Comparison of ENCODE assay signal across 10 cellular contexts in the genomic region with DNA sequence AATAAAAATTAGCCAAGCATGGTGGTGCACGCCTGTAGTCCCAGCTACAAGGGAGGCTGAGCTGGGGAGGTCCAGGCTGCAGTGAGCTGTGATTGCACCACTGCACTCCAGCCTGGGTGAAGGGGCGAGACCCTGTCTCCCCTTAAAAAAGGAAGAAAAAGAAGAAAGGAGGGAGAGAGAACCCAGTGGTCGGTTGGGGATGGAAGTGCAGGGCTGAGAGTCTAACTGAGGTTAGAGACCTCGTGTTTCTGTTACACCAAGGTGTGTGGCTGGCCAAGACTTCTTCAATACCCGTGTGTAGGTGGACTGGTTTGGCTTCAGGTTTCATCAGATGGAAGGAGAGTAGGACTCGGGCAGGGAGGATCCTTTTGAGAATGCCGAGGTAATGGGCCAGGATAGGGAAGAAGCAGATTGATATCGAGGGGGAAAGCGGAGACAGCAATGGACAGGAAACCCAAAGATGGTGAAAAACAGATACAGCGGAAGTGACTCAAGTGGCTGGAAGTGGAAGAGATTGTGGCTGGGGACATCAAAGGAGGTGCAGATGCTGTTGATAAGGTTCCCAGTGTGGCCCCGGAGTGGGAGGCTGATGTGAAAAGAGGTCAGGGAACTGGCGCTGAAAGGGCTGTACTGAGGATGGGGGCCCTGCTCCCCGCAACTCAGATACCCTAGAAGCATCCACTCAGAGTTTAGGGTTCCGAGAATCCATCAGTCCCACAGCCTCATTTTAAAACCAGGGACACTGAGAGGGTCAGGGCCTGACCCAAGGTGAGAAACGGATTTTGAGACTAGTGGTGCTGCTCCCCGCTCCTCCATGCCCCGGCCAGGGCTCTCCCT. TPM values are rescaled to one million over a fixed set of nuclear protein-coding genes. Genes with fewer than 3 reads are reported as not detected.
DNase-seq lines count a peak whose midpoint lies in the region; ATAC-seq, FAIRE-seq and TF ChIP-seq lines count a peak whose summit lies in the region.
"Had no signal": no experiment of that assay in that cellular context is flagged by ENCODE, and none has a peak within 500 bp of the region (broad histone marks: within the 10 kb centered on the region; RNA-seq: fewer than 3 reads in every experiment).

No MANE protein-coding gene starts in this region.

- peak; percentile 87 for FAIRE-seq in K562 (lab: Jason Lieb, UNC)
- FAIRE-seq: G401.6 had no signal

- POLR2A ChIA-PET in CD4-positive, alpha-beta T cell (lab: Charles Lee), result no interaction called here
- POLR2A ChIA-PET in K562 (lab: Yijun Ruan, JAX) (interaction anchor here (0.6 to 0.7 kb wide), 2 partner anchors 192 to 307 kb away, joined by 3 to 4 read pairs; no protein-coding TSS in a partner anchor), HEK293T (lab: Yijun Ruan, JAX) (no interaction called here)

- H3K4me3 Mint-ChIP-seq in CD4-positive, alpha-beta T cell, result peak overlapping the region; percentile 83
- H3K4me3 Mint-ChIP-seq in progenitor cell of endocrine pancreas (ENCODE audit: low read depth), result peak overlapping the region; percentile 64

- no TSS peak for BruUV-seq in K562 (replicated peaks; lab: Mats Ljungman, UMichigan)

- H3K79me2 ChIP-seq in K562 (ENCODE audit: control insufficient read depth, insufficient read depth, low read length), result peaks cover 39% of the 10 kb centered on the region

- peaks cover 5% of the 10 kb centered on the region; the same call in 1 of the 3 replicates for H3K36me3 ChIP-seq in K562 (ENCODE audit: control insufficient read depth, insufficient read depth, low read length)
- H3K36me3 ChIP-seq: SJSA1 had no signal

- peak; percentile 96 for TF ChIP-seq EP300 in K562 (IDR thresholded peaks at IDR 0.05; ENCODE audit: low read length)

- H3K9me3 Mint-ChIP-seq in CD4-positive, alpha-beta T cell, result no peaks in the 10 kb centered on the region
- no peaks in the 10 kb centered on the region for H3K9me3 Mint-ChIP-seq in progenitor cell of endocrine pancreas (ENCODE audit: low read depth)

- no peaks in the 10 kb centered on the region for H4K20me1 ChIP-seq in K562 (replicated peaks; ENCODE audit: control insufficient read depth, insufficient read depth, low read length)

- intact Hi-C loops in CD4-positive, alpha-beta T cell (cut with DNase I, micrococcal nuclease), result no loop called here
- intact Hi-C loops in K562 (cut with micrococcal nuclease), result loop anchor here (2.0 kb wide), 1 partner anchor 20 kb away; no protein-coding TSS in a partner anchor

- ATAC-seq in CD4-positive, alpha-beta T cell (ENCODE audit: poor library complexity), result peak; percentile 68
- ATAC-seq in K562, result peak; percentile 58

- H3K4me1 ChIP-seq in K562 (replicated peaks in 1 of 2; ENCODE audit: control insufficient read depth in 2 of 2, insufficient read depth in 2 of 2, low read length in 2 of 2), result peaks cover 60 to 64% of the 10 kb centered on the region in 2 experiments
- H3K4me1 ChIP-seq: SJSA1 had no signal

- H3K4me1 Mint-ChIP-seq in CD4-positive, alpha-beta T cell (ENCODE audit: low read depth), result peaks cover 48% of the 10 kb centered on the region
- peaks cover 38% of the 10 kb centered on the region for H3K4me1 Mint-ChIP-seq in progenitor cell of endocrine pancreas (ENCODE audit: low read depth)

- no peaks in the 10 kb centered on the region for H3K36me3 Mint-ChIP-seq in CD4-positive, alpha-beta T cell (ENCODE audit: low read depth)
- H3K36me3 Mint-ChIP-seq in progenitor cell of endocrine pancreas (ENCODE audit: insufficient read depth), result no peaks in the 10 kb centered on the region

- no peaks in the 10 kb centered on the region for H3K27me3 Mint-ChIP-seq in CD4-positive, alpha-beta T cell
- peaks cover 25% of the 10 kb centered on the region for H3K27me3 Mint-ChIP-seq in progenitor cell of endocrine pancreas

- 9% methylated on average over 17 of the region's 17 CpGs for WGBS in K562 (ENCODE audit: insufficient coverage, low coverage, missing lambda C conversion rate)

- H2AFZ ChIP-seq in K562 (ENCODE audit: low read depth, low read length), result peak overlapping the region; percentile 95

- peak; percentile 20 to 49 (median 39) for DNase-seq in CD4-positive, alpha-beta T cell
- DNase-seq in T-helper 2 cell (peak in 4 of 5 experiments; percentile 30 to 80 (median 64)), K562 (ENCODE audit: extremely low read depth in 1 of 4, low spot score in 3 of 4) (peak; percentile 74 to 93 (median 78)), progenitor cell of endocrine pancreas (ENCODE audit: low spot score, unreplicated experiment) (no peak), amygdala (lab: John Stamatoyannopoulos, UW) (no peak), kidney glomerular epithelial cell (lab: John Stamatoyannopoulos, UW) (no peak), HEK293T (ENCODE audit: extremely low spot score) (no peak), NCI-H1436 treated with DMSO at 0.1 percent for 48 hours (lab: John Stamatoyannopoulos, UW) (no peak)

- no peaks in the 10 kb centered on the region for H3K27me3 ChIP-seq in CD4-positive, alpha-beta T cell (ENCODE audit: control insufficient read depth, insufficient read depth, low read length)
- H3K27me3 ChIP-seq in K562 (ENCODE audit: control insufficient read depth in 2 of 2, insufficient read depth in 2 of 2, low read length in 2 of 2), result no peaks in the 10 kb centered on the region

- H3K9ac ChIP-seq in K562 (ENCODE audit: insufficient read depth in 1 of 2, low read depth in 2 of 2, low read length in 2 of 2), result peak overlapping the region; percentile 89 to 91

- H3K9me3 ChIP-seq in CD4-positive, alpha-beta T cell (ENCODE audit: control insufficient read depth, low read length), result no peaks in the 10 kb centered on the region
- H3K9me3 ChIP-seq in K562 (replicated peaks; ENCODE audit: control insufficient read depth, insufficient read depth, low read depth, low read length), result no peaks in the 10 kb centered on the region
- H3K9me3 ChIP-seq: SJSA1 had no signal

- peak; percentile 75 for TF ChIP-seq POLR2A in K562 (conservative IDR thresholded peaks at IDR 0.05)

- H3K27ac Mint-ChIP-seq in CD4-positive, alpha-beta T cell, result peak overlapping the region; percentile 79
- no peak overlapping the region for H3K27ac Mint-ChIP-seq in progenitor cell of endocrine pancreas

- peak overlapping the region; percentile 74 for H3K4me3 ChIP-seq in K562
- H3K4me3 ChIP-seq: SJSA1 had no signal

- peak overlapping the region; percentile 87 for H3K4me2 ChIP-seq in K562 (ENCODE audit: insufficient read depth, low read length)

- H3K9me1 ChIP-seq in K562 (ENCODE audit: control insufficient read depth, insufficient read depth, low read length), result no peaks in the 10 kb centered on the region

- TF ChIP-seq CTCF in CD4-positive, alpha-beta T cell (IDR thresholded peaks at IDR 0.05), result no peak
- TF ChIP-seq CTCF in K562 (IDR thresholded peaks at IDR 0.05 in 2 of 3, conservative IDR thresholded peaks at IDR 0.05 in 1 of 3; ENCODE audit: insufficient read depth in 2 of 3, low read depth in 1 of 3, low read length in 3 of 3), result no peak
- TF ChIP-seq CTCF in progenitor cell of endocrine pancreas (IDR thresholded peaks at IDR 0.05; ENCODE audit: unreplicated experiment), result no peak

- CTCF ChIA-PET in CD4-positive, alpha-beta T cell (lab: Charles Lee), result no interaction called here
- CTCF ChIA-PET in K562 (lab: Yijun Ruan, JAX; ENCODE audit: low intra/inter-chr PET ratio) (no interaction called here), HEK293T (lab: Yijun Ruan, JAX) (no interaction called here)

- no peak for TF ChIP-seq RAD21 in K562 (CRISPR knock-in tag; conservative IDR thresholded peaks at IDR 0.05 in 1 of 2, IDR thresholded peaks at IDR 0.05 in 1 of 2)

- no peak overlapping the region for H3K27ac ChIP-seq in CD4-positive, alpha-beta T cell (ENCODE audit: low read depth, low read length)
- H3K27ac ChIP-seq in K562 (ENCODE audit: extremely low read depth, low read depth, low read length), result peak overlapping the region; percentile 95
- H3K27ac ChIP-seq: SJSA1 had no signal

- in situ Hi-C loops in K562 (cut with MboI), result no loop called here

RNA-seq across cellular contexts. Expression of gene UBXN10, which starts 0.7 kb away (rescaled TPM):
- total RNA-seq in CD4-positive, alpha-beta T cell, result under 1 TPM; 0.22 to 0.44 TPM
- total RNA-seq in K562 (2011; cell fraction: chromatin; rRNA removed; ENCODE audit: low replicate concordance), result 10.5 and 11.6 TPM in 2 replicates
- 7.2 and 9.2 TPM in 2 replicates for total RNA-seq in K562 (2011; cell fraction: nucleolus; rRNA removed)
- total RNA-seq in K562 (2011; cell fraction: nucleoplasm; rRNA removed), result 8.0 and 8.2 TPM in 2 replicates
- total RNA-seq in K562 (2014; rRNA removed) (11.3 and 12.4 TPM in 2 replicates), K562 (2014; rRNA removed; fragmentation: Illumina TruSeq; extraction: Trizol) (15.8 and 18.7 TPM in 2 replicates), K562 (2015; rRNA removed; fragmentation: Illumina TruSeq; extraction: Trizol) (12.5 and 13.7 TPM in 2 replicates), K562 (2021) (13.1 and 16.2 TPM in 2 replicates), progenitor cell of endocrine pancreas (2.8 and 3.1 TPM in 2 replicates)
- polyA plus RNA-seq in K562 (2011; rRNA removed) (4.8 and 10.7 TPM in 2 replicates), K562 (2014; fragmentation: Illumina TruSeq; extraction: Trizol) (17.7 and 18.7 TPM in 2 replicates), K562 (2014; fragmentation: Nextera tagmentation; extraction: Ambion mirVana) (10 to 100 TPM; 12.3 to 13.6 TPM), K562 (2014; rRNA removed) (10.8 and 11.9 TPM in 2 replicates)
- 4.4 and 8.8 TPM in 2 replicates for polyA plus RNA-seq in K562 (2011; cell fraction: cytosol; rRNA removed)
- polyA plus RNA-seq in K562 (2011; cell fraction: nucleus; rRNA removed), result 5.2 and 10.7 TPM in 2 replicates
- 16.6 and 26.2 TPM in 2 replicates for polyA plus RNA-seq in K562 (2012)
- 7.4 and 13.2 TPM in 2 replicates for polyA minus RNA-seq in K562 (2011; rRNA and poly(A)+ RNA removed)
- 1.0 and 4.5 TPM in 2 replicates for polyA minus RNA-seq in K562 (2011; cell fraction: cytosol; rRNA and poly(A)+ RNA removed)
- polyA minus RNA-seq in K562 (2011; cell fraction: nucleus; rRNA and poly(A)+ RNA removed), result 7.7 and 9.2 TPM in 2 replicates
- total RNA-seq: SJSA1 had no signal

RNA-seq across cellular contexts. Expression of gene PLA2G2C, which starts 1.1 kb away (rescaled TPM):
- not detected for total RNA-seq in CD4-positive, alpha-beta T cell
- total RNA-seq in K562 (2011; cell fraction: chromatin; rRNA removed; ENCODE audit: low replicate concordance), result 0.70 and 0.72 TPM in 2 replicates
- 0.50 and 0.53 TPM in 2 replicates for total RNA-seq in K562 (2011; cell fraction: nucleolus; rRNA removed)
- 0.95 and 1.5 TPM in 2 replicates for total RNA-seq in K562 (2011; cell fraction: nucleoplasm; rRNA removed)
- total RNA-seq in K562 (2014; rRNA removed) (0.08 and 0.18 TPM in 2 replicates), K562 (2014; rRNA removed; fragmentation: Illumina TruSeq; extraction: Trizol) (0.06 and 0.15 TPM in 2 replicates), K562 (2015; rRNA removed; fragmentation: Illumina TruSeq; extraction: Trizol) (0.14 and 0.19 TPM in 2 replicates), K562 (2021) (0.13 and 0.29 TPM in 2 replicates), progenitor cell of endocrine pancreas (not detected in 2 replicates)
- polyA plus RNA-seq in K562 (2011; rRNA removed) (0.15 and 0.26 TPM in 2 replicates), K562 (2014; fragmentation: Illumina TruSeq; extraction: Trizol) (0.14 and 0.49 TPM in 2 replicates), K562 (2014; fragmentation: Nextera tagmentation; extraction: Ambion mirVana) (under 1 TPM; 0.21 to 0.48 TPM), K562 (2014; rRNA removed) (0.21 and 0.32 TPM in 2 replicates)
- 0.12 and 0.98 TPM in 2 replicates for polyA plus RNA-seq in K562 (2011; cell fraction: cytosol; rRNA removed)
- 0.18 and 0.41 TPM in 2 replicates for polyA plus RNA-seq in K562 (2011; cell fraction: nucleus; rRNA removed)
- 0.35 and 1.8 TPM in 2 replicates for polyA plus RNA-seq in K562 (2012)
- 0.27 and 0.32 TPM in 2 replicates for polyA minus RNA-seq in K562 (2011; rRNA and poly(A)+ RNA removed)
- not detected in 2 replicates for polyA minus RNA-seq in K562 (2011; cell fraction: cytosol; rRNA and poly(A)+ RNA removed)
- 0.11 and 0.13 TPM in 2 replicates for polyA minus RNA-seq in K562 (2011; cell fraction: nucleus; rRNA and poly(A)+ RNA removed)
- total RNA-seq: SJSA1 had no signal

RNA-seq across cellular contexts. Expression of gene PLA2G2F, which starts 46.1 kb away (rescaled TPM):
- not detected for total RNA-seq in CD4-positive, alpha-beta T cell
- not detected in 2 replicates for total RNA-seq in K562 (2011; cell fraction: chromatin; rRNA removed; ENCODE audit: low replicate concordance)
- total RNA-seq in K562 (2011; cell fraction: nucleolus; rRNA removed), result not detected in 2 replicates
- not detected in 2 replicates for total RNA-seq in K562 (2011; cell fraction: nucleoplasm; rRNA removed)
- total RNA-seq in K562 (2014; rRNA removed) (not detected in 2 replicates), K562 (2014; rRNA removed; fragmentation: Illumina TruSeq; extraction: Trizol) (not detected in 2 replicates), K562 (2015; rRNA removed; fragmentation: Illumina TruSeq; extraction: Trizol) (not detected in 2 replicates), K562 (2021) (not detected in 2 replicates), progenitor cell of endocrine pancreas (not detected in 2 replicates)
- polyA plus RNA-seq in K562 (2011; rRNA removed) (not detected in 2 replicates), K562 (2014; fragmentation: Illumina TruSeq; extraction: Trizol) (not detected in 2 replicates), K562 (2014; fragmentation: Nextera tagmentation; extraction: Ambion mirVana) (not detected), K562 (2014; rRNA removed) (not detected in 2 replicates)
- not detected in 2 replicates for polyA plus RNA-seq in K562 (2011; cell fraction: cytosol; rRNA removed)
- not detected in 2 replicates for polyA plus RNA-seq in K562 (2011; cell fraction: nucleus; rRNA removed)
- 0.08 TPM in 1 of 2 replicates, not detected in the other for polyA plus RNA-seq in K562 (2012)
- not detected in 2 replicates for polyA minus RNA-seq in K562 (2011; rRNA and poly(A)+ RNA removed)
- not detected in 2 replicates for polyA minus RNA-seq in K562 (2011; cell fraction: cytosol; rRNA and poly(A)+ RNA removed)
- polyA minus RNA-seq in K562 (2011; cell fraction: nucleus; rRNA and poly(A)+ RNA removed), result not detected in 2 replicates
- total RNA-seq: SJSA1 had no signal

Comparison
In these comparisons a context has a peak if more than half of its experiments do, and no peak if none do; other contexts are left out.
1. DNase-seq: peak in CD4-positive, alpha-beta T cell (10 of 10), T-helper 2 cell (4 of 5) and K562 (4 of 4); none in progenitor cell of endocrine pancreas (single experiment), amygdala (0 of 56), kidney glomerular epithelial cell (single experiment), HEK293T (single experiment) and NCI-H1436 treated with DMSO at 0.1 percent for 48 hours (single experiment).